ENCODE assay signal across 8 cellular contexts in genomic region chrX:30653415-30654131, GRCh38. TPM values are rescaled to one million over a fixed set of nuclear protein-coding genes. Genes with fewer than 3 reads are reported as not detected.
A peak's percentile ranks its signal among the peaks of the same experiment; 100 is the strongest.
DNase-seq lines count a peak whose midpoint lies in the region; ATAC-seq and TF ChIP-seq lines count a peak whose summit lies in the region.

GK (plus strand) TSS chrX:30653423; CDS start chrX:30653538, 115 bp downstream.

- H3K27me3 ChIP-seq in Peyer's patch, result no peaks in the 10 kb centered on the region
- H3K27me3 ChIP-seq in mammary epithelial cell (ENCODE audit: insufficient read depth, low read length), result no peaks in the 10 kb centered on the region

- no peaks in the 10 kb centered on the region for H3K4me1 ChIP-seq in Peyer's patch
- H3K4me1 ChIP-seq in mammary epithelial cell (ENCODE audit: insufficient read depth, low read length), result peaks cover 10% of the 10 kb centered on the region

- H3K9me3 Mint-ChIP-seq in stimulated activated naive B cell treated with anti-CD40 and anti-IgM and Interleukin-4, amounts not matched to agents 10 μg/mL and 1 μg/mL and 100 μg/mL, for 72 hours, result no peaks in the 10 kb centered on the region

- CTCF ChIA-PET in activated CD8-positive, alpha-beta memory T cell treated with anti-CD3 and anti-CD28 coated beads for 36 hours (lab: Charles Lee), result no interaction called here
- CTCF ChIA-PET in mammary epithelial cell (lab: Charles Lee; ENCODE audit: low non-redundant PET), result no interaction called here

- DNase-seq in activated CD8-positive, alpha-beta memory T cell treated with anti-CD3 and anti-CD28 coated beads, Interleukin-2, amount 50 U/mL, for 4 hours, result no peak
- peak; percentile 19 to 59 (median 50) for DNase-seq in Peyer's patch
- DNase-seq in mammary epithelial cell, result peak; percentile 12
- DNase-seq in left colon, result no peak
- DNase-seq in stimulated activated naive B cell treated with anti-CD40 and anti-IgM and Interleukin-4, amounts not matched to agents 10 μg/mL and 1 μg/mL and 100 μg/mL, for 72 hours, result peak; percentile 13
- no peak for DNase-seq in NCI-H524 treated with DMSO at 0.1 percent for 48 hours (lab: John Stamatoyannopoulos, UW)

- ATAC-seq in HG02798 (IDR thresholded peaks at IDR 0.05; ENCODE audit: poor library complexity, unreplicated experiment) (peak; percentile 3), left colon (peak; percentile 10)
- ATAC-seq in stimulated activated naive B cell treated with anti-CD40 and anti-IgM and Interleukin-4, amounts not matched to agents 10 μg/mL and 1 μg/mL and 100 μg/mL, for 72 hours (replicated peaks), result peak; percentile 4 to 11

- peak within 1 kb of the TSS; percentile 89 to 93 for H3K4me3 Mint-ChIP-seq in stimulated activated naive B cell treated with anti-CD40 and anti-IgM and Interleukin-4, amounts not matched to agents 10 μg/mL and 1 μg/mL and 100 μg/mL, for 72 hours

- peak within 1 kb of the TSS; percentile 82 for H3K4me2 ChIP-seq in mammary epithelial cell (ENCODE audit: insufficient read depth, low read depth, low read length)

- H3K9me3 ChIP-seq in Peyer's patch (no peaks in the 10 kb centered on the region), mammary epithelial cell (replicated peaks; ENCODE audit: insufficient read depth, low read length) (no peaks in the 10 kb centered on the region)

- peak within 1 kb of the TSS; percentile 40 for H3K9ac ChIP-seq in mammary epithelial cell (ENCODE audit: insufficient read depth, low read length)

- no peak for TF ChIP-seq CTCF in Peyer's patch (IDR thresholded peaks at IDR 0.05)
- no peak for TF ChIP-seq CTCF in mammary epithelial cell (conservative IDR thresholded peaks at IDR 0.05 in 1 of 2, IDR thresholded peaks at IDR 0.05 in 1 of 2; ENCODE audit: extremely low read depth in 1 of 2, insufficient read depth in 1 of 2, low read depth in 1 of 2, low read length in 2 of 2)

- dilution Hi-C loops in mammary epithelial cell (cut with HindIII; ENCODE audit: low sequenced_read_pairs), result no loop called here

- peak within 1 kb of the TSS; percentile 91 for H2AFZ ChIP-seq in mammary epithelial cell (ENCODE audit: low read depth, low read length)

- intact Hi-C loops in mammary epithelial cell (cut with micrococcal nuclease), result no loop called here
- intact Hi-C loops in left colon (cut with DNase I, micrococcal nuclease), result no loop called here

- TF ChIP-seq POLR2A in Peyer's patch (IDR thresholded peaks at IDR 0.05), result no peak

- POLR2A ChIA-PET in activated CD8-positive, alpha-beta memory T cell treated with anti-CD3 and anti-CD28 coated beads for 36 hours (lab: Charles Lee), result no interaction called here

- H3K27me3 Mint-ChIP-seq in stimulated activated naive B cell treated with anti-CD40 and anti-IgM and Interleukin-4, amounts not matched to agents 10 μg/mL and 1 μg/mL and 100 μg/mL, for 72 hours, result no peaks in the 10 kb centered on the region

- H3K4me1 Mint-ChIP-seq in stimulated activated naive B cell treated with anti-CD40 and anti-IgM and Interleukin-4, amounts not matched to agents 10 μg/mL and 1 μg/mL and 100 μg/mL, for 72 hours, result peaks cover 17 to 42% of the 10 kb centered on the region in 2 donors

- no peaks in the 10 kb centered on the region for H3K79me2 ChIP-seq in mammary epithelial cell (ENCODE audit: insufficient read depth, low read length)

- H3K36me3 ChIP-seq in Peyer's patch, result no peaks in the 10 kb centered on the region
- H3K36me3 ChIP-seq in mammary epithelial cell (ENCODE audit: insufficient read depth, low read length), result no peaks in the 10 kb centered on the region

- H3K4me3 ChIP-seq in Peyer's patch (peak within 1 kb of the TSS; percentile 56 to 82 (median 60)), mammary epithelial cell (replicated peaks in 1 of 3; ENCODE audit: insufficient read depth in 1 of 3, low read depth in 2 of 3, low read length in 3 of 3) (peak within 1 kb of the TSS; percentile 41 to 65 (median 55))

- WGBS in mammary epithelial cell (ENCODE audit: low coverage, missing lambda C conversion rate), result 33% methylated on average over 14 of the region's 53 CpGs

- H3K27ac ChIP-seq in Peyer's patch, result peak within 1 kb of the TSS; percentile 81 to 87 (median 82)
- H3K27ac ChIP-seq in mammary epithelial cell (ENCODE audit: insufficient read depth, low read depth, low read length), result peak within 1 kb of the TSS; percentile 13

- no peaks in the 10 kb centered on the region for H4K20me1 ChIP-seq in mammary epithelial cell (ENCODE audit: insufficient read depth, low read length)

- H3K36me3 Mint-ChIP-seq in stimulated activated naive B cell treated with anti-CD40 and anti-IgM and Interleukin-4, amounts not matched to agents 10 μg/mL and 1 μg/mL and 100 μg/mL, for 72 hours, result no peaks in the 10 kb centered on the region

- peak within 1 kb of the TSS; percentile 96 for H3K27ac Mint-ChIP-seq in stimulated activated naive B cell treated with anti-CD40 and anti-IgM and Interleukin-4, amounts not matched to agents 10 μg/mL and 1 μg/mL and 100 μg/mL, for 72 hours

- BruUV-seq in mammary epithelial cell (replicated peaks; lab: Mats Ljungman, UMichigan), result TSS peak; percentile 43

- in situ Hi-C loops in mammary epithelial cell (cut with MboI; ENCODE audit: low sequenced_read_pairs in 2 of 2), result no loop called here

RNA-seq across cellular contexts. Expression of gene GK, which starts in this region (rescaled TPM):
- total RNA-seq in activated CD8-positive, alpha-beta memory T cell treated with anti-CD3 and anti-CD28 coated beads for 36 hours, result 10 to 100 TPM; 28.3 to 30.9 TPM
- total RNA-seq in Peyer's patch, result 10 to 100 TPM; 12.4 to 74.1 (median 56.9) TPM
- total RNA-seq in mammary epithelial cell, result 10 to 100 TPM; 10.5 to 11.8 TPM
- polyA plus RNA-seq in mammary epithelial cell, result 3.3 TPM
- polyA minus RNA-seq in mammary epithelial cell, result 31.9 TPM
- 10 to 100 TPM; 28.2 to 58.9 TPM for total RNA-seq in left colon

Comparison
In these comparisons a context has a peak if more than half of its experiments do, and no peak if none do; other contexts are left out.
1. DNase-seq: peak in Peyer's patch (3 of 3), mammary epithelial cell (single experiment) and stimulated activated naive B cell treated with anti-CD40 and anti-IgM and Interleukin-4, amounts not matched to agents 10 μg/mL and 1 μg/mL and 100 μg/mL, for 72 hours (single experiment); none in activated CD8-positive, alpha-beta memory T cell treated with anti-CD3 and anti-CD28 coated beads, Interleukin-2, amount 50 U/mL, for 4 hours (single experiment), left colon (0 of 2) and NCI-H524 treated with DMSO at 0.1 percent for 48 hours (single experiment).
2. Peak in every context shown above with its lines, with median percentiles within 50 percentile points of each other: ATAC-seq.